In genomic region chr16:4339909-4340308, GRCh38 we compare ENCODE assay signal across 1 cellular context.
TF ChIP-seq lines count a peak whose summit lies in the region.

No MANE protein-coding gene starts in this region.

TF ChIP-seq in HEK293, 187 proteins besides CTCF, POLR2A, EP300 and RAD21 (continued from another document and continues in another):
- TF ChIP-seq TSHZ1 (tag by site-specific recombination; IDR thresholded peaks at IDR 0.05; ENCODE audit: borderline replicate concordance) (no peak), ZNF48 (tag by site-specific recombination; IDR thresholded peaks at IDR 0.05) (no peak), PATZ1 (tag by site-specific recombination; IDR thresholded peaks at IDR 0.05) (peak; percentile 73), ZNF830 (tag by site-specific recombination; IDR thresholded peaks at IDR 0.05; ENCODE audit: low read depth) (no peak), ZFP41 (tag by site-specific recombination; IDR thresholded peaks at IDR 0.05; ENCODE audit: borderline replicate concordance) (no peak), SALL2 (tag by site-specific recombination; IDR thresholded peaks at IDR 0.05; ENCODE audit: borderline replicate concordance) (no peak), KLF10 (tag by site-specific recombination; IDR thresholded peaks at IDR 0.05) (0 out of 2 replicates have a peak, but pooled peaks have one; percentile 19), SP3 (tag by site-specific recombination; IDR thresholded peaks at IDR 0.05) (no peak), ZNF138 (tag by site-specific recombination; IDR thresholded peaks at IDR 0.05; ENCODE audit: borderline replicate concordance) (no peak), ZNF423 (tag by site-specific recombination; IDR thresholded peaks at IDR 0.05) (0 out of 2 replicates have a peak, but pooled peaks have one; percentile 40), HOXA7 (CRISPR knock-in tag; IDR thresholded peaks at IDR 0.05; ENCODE audit: borderline replicate concordance) (no peak), PRDM4 (tag by site-specific recombination; IDR thresholded peaks at IDR 0.05) (no peak), ZNF555 (tag by site-specific recombination; conservative IDR thresholded peaks at IDR 0.05) (no peak), ZNF785 (tag by site-specific recombination; IDR thresholded peaks at IDR 0.05) (no peak), HOXD13 (CRISPR knock-in tag; IDR thresholded peaks at IDR 0.05; ENCODE audit: borderline replicate concordance) (no peak), TCF7L2 (IDR thresholded peaks at IDR 0.05; ENCODE audit: borderline replicate concordance, low read depth, low read length) (no peak), SP2 (tag by site-specific recombination; IDR thresholded peaks at IDR 0.05) (peak; percentile 28; the same call in 1 of the 2 replicates), ZNF747 (tag by site-specific recombination; IDR thresholded peaks at IDR 0.05) (no peak), ZNF580 (tag by site-specific recombination; IDR thresholded peaks at IDR 0.05) (no peak), ZIC2 (tag by site-specific recombination; IDR thresholded peaks at IDR 0.05) (peak; percentile 58), ZBTB20 (tag by site-specific recombination; IDR thresholded peaks at IDR 0.05) (peak; percentile 18; the same call in 1 of the 2 replicates), ZNF791 (tag by site-specific recombination; IDR thresholded peaks at IDR 0.05) (no peak), ZSCAN23 (tag by site-specific recombination; IDR thresholded peaks at IDR 0.05) (no peak), GLIS1 (tag by site-specific recombination; IDR thresholded peaks at IDR 0.05) (peak; percentile 21; the same call in 1 of the 2 replicates), ZNF792 (tag by site-specific recombination; IDR thresholded peaks at IDR 0.05) (no peak), KLF16 (tag by site-specific recombination; IDR thresholded peaks at IDR 0.05) (no peak), ZNF626 (tag by site-specific recombination; IDR thresholded peaks at IDR 0.05) (no peak), TRIM28 (IDR thresholded peaks at IDR 0.05; ENCODE audit: borderline replicate concordance, low read length) (no peak), ZNF24 (tag by site-specific recombination; IDR thresholded peaks at IDR 0.05) (no peak), ZNF211 (tag by site-specific recombination; IDR thresholded peaks at IDR 0.05; ENCODE audit: low read depth) (no peak), IKZF3 (tag by site-specific recombination; IDR thresholded peaks at IDR 0.05) (peak; percentile 48; the same call in 1 of the 2 replicates), ZNF19 (tag by site-specific recombination; IDR thresholded peaks at IDR 0.05; ENCODE audit: low read depth) (no peak), ZNF302 (tag by site-specific recombination; IDR thresholded peaks at IDR 0.05; ENCODE audit: low read depth) (no peak), ZNF473 (tag by site-specific recombination; IDR thresholded peaks at IDR 0.05) (no peak), ZBTB7A (tag by site-specific recombination; IDR thresholded peaks at IDR 0.05; ENCODE audit: low read depth) (no peak), ZSCAN16 (tag by site-specific recombination; IDR thresholded peaks at IDR 0.05) (no peak), ZNF600 (tag by site-specific recombination; IDR thresholded peaks at IDR 0.05) (peak; percentile 76; the same call in 1 of the 2 replicates), ZNF132 (tag by site-specific recombination; IDR thresholded peaks at IDR 0.05; ENCODE audit: borderline replicate concordance) (no peak), OVOL3 (tag by site-specific recombination; IDR thresholded peaks at IDR 0.05) (no peak), ZNF248 (tag by site-specific recombination; IDR thresholded peaks at IDR 0.05) (no peak), ZNF510 (tag by site-specific recombination; IDR thresholded peaks at IDR 0.05; ENCODE audit: insufficient replicate concordance) (no peak), ZNF561 (tag by site-specific recombination; IDR thresholded peaks at IDR 0.05; ENCODE audit: borderline replicate concordance) (0 out of 2 replicates have a peak, but pooled peaks have one; percentile 34), ZNF610 (tag by site-specific recombination; IDR thresholded peaks at IDR 0.05; ENCODE audit: borderline replicate concordance) (peak; percentile 91), KLF1 (tag by site-specific recombination; IDR thresholded peaks at IDR 0.05) (peak; percentile 97), ZNF660 (tag by site-specific recombination; IDR thresholded peaks at IDR 0.05) (peak; percentile 35; the same call in 1 of the 2 replicates), ZNF202 (tag by site-specific recombination; IDR thresholded peaks at IDR 0.05; ENCODE audit: borderline replicate concordance) (no peak), ZNF692 (tag by site-specific recombination; IDR thresholded peaks at IDR 0.05) (peak; percentile 49; the same call in 1 of the 2 replicates), ZNF777 (tag by site-specific recombination; IDR thresholded peaks at IDR 0.05; ENCODE audit: borderline replicate concordance) (no peak), ZSCAN4 (tag by site-specific recombination; IDR thresholded peaks at IDR 0.05) (no peak)
- TF ChIP-seq, protein P1, sequence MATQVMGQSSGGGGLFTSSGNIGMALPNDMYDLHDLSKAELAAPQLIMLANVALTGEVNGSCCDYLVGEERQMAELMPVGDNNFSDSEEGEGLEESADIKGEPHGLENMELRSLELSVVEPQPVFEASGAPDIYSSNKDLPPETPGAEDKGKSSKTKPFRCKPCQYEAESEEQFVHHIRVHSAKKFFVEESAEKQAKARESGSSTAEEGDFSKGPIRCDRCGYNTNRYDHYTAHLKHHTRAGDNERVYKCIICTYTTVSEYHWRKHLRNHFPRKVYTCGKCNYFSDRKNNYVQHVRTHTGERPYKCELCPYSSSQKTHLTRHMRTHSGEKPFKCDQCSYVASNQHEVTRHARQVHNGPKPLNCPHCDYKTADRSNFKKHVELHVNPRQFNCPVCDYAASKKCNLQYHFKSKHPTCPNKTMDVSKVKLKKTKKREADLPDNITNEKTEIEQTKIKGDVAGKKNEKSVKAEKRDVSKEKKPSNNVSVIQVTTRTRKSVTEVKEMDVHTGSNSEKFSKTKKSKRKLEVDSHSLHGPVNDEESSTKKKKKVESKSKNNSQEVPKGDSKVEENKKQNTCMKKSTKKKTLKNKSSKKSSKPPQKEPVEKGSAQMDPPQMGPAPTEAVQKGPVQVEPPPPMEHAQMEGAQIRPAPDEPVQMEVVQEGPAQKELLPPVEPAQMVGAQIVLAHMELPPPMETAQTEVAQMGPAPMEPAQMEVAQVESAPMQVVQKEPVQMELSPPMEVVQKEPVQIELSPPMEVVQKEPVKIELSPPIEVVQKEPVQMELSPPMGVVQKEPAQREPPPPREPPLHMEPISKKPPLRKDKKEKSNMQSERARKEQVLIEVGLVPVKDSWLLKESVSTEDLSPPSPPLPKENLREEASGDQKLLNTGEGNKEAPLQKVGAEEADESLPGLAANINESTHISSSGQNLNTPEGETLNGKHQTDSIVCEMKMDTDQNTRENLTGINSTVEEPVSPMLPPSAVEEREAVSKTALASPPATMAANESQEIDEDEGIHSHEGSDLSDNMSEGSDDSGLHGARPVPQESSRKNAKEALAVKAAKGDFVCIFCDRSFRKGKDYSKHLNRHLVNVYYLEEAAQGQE (tag by site-specific recombination; IDR thresholded peaks at IDR 0.05): no peak
- TF ChIP-seq, protein P2, sequence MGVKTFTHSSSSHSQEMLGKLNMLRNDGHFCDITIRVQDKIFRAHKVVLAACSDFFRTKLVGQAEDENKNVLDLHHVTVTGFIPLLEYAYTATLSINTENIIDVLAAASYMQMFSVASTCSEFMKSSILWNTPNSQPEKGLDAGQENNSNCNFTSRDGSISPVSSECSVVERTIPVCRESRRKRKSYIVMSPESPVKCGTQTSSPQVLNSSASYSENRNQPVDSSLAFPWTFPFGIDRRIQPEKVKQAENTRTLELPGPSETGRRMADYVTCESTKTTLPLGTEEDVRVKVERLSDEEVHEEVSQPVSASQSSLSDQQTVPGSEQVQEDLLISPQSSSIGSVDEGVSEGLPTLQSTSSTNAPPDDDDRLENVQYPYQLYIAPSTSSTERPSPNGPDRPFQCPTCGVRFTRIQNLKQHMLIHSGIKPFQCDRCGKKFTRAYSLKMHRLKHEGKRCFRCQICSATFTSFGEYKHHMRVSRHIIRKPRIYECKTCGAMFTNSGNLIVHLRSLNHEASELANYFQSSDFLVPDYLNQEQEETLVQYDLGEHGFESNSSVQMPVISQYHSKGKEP (tag by site-specific recombination; IDR thresholded peaks at IDR 0.05): peak; percentile 86
